Comparison of ENCODE assay signal across 8 cellular contexts in the genomic region with DNA sequence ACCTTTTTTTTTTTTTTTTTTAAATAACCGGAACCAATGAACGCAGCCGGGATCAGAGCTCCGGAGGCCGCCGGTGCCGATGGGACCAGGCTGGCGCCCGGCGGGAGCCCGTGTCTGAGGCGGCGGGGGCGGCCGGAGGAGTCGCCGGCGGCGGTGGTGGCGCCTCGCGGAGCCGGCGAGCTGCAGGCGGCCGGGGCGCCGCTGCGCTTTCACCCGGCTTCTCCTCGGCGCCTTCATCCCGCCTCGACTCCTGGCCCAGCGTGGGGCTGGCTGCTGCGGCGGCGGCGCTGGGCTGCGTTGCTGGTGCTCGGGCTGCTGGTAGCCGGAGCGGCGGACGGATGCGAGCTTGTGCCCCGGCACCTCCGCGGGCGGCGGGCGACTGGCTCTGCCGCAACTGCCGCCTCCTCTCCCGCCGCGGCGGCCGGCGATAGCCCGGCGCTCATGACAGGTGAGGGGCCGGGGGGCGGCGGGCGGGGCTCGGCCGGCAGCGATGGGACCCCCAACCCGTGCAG. TPM values are rescaled to one million over a fixed set of nuclear protein-coding genes. Genes with fewer than 3 reads are reported as not detected.
DNase-seq lines count a peak whose midpoint lies in the region; ATAC-seq and TF ChIP-seq lines count a peak whose summit lies in the region.

No MANE protein-coding gene starts in this region.

- ATAC-seq in HG02642 (IDR thresholded peaks at IDR 0.05; ENCODE audit: poor library complexity, unreplicated experiment) (peak; percentile 22), mucosa of descending colon (peak; percentile 16)

- H3K9ac ChIP-seq in subcutaneous abdominal adipose tissue (ENCODE audit: low read length in 5 of 5), result peak overlapping the region in 4 of 5 donors; percentile 53 to 77 (median 72)

- H3K9me3 ChIP-seq in effector memory CD4-positive, alpha-beta T cell (ENCODE audit: control insufficient read depth, low read length), result no peaks in the 10 kb centered on the region
- no peaks in the 10 kb centered on the region for H3K9me3 ChIP-seq in mucosa of descending colon
- no peaks in the 10 kb centered on the region for H3K9me3 ChIP-seq in subcutaneous abdominal adipose tissue (ENCODE audit: control insufficient read depth in 5 of 5, low read length in 5 of 5)

- no peaks in the 10 kb centered on the region for H3K27me3 ChIP-seq in effector memory CD4-positive, alpha-beta T cell (replicated peaks; ENCODE audit: control insufficient read depth, insufficient read depth, low read length, poor library complexity, severe bottlenecking)
- no peaks in the 10 kb centered on the region for H3K27me3 ChIP-seq in subcutaneous abdominal adipose tissue (ENCODE audit: control insufficient read depth in 5 of 5, insufficient read depth in 4 of 5, low read length in 5 of 5)

- H3K4me3 ChIP-seq in effector memory CD4-positive, alpha-beta T cell (ENCODE audit: insufficient read depth, low read depth, low read length, poor library complexity, severe bottlenecking), result peak overlapping the region; percentile 72
- peak overlapping the region; percentile 90 for H3K4me3 ChIP-seq in mucosa of descending colon
- H3K4me3 ChIP-seq in subcutaneous abdominal adipose tissue (ENCODE audit: low read depth in 1 of 5, low read length in 5 of 5), result peak overlapping the region in 4 of 5 donors; percentile 78 to 92 (median 86)

- H3K27ac ChIP-seq in effector memory CD4-positive, alpha-beta T cell (ENCODE audit: insufficient read depth, low read length, poor library complexity, severe bottlenecking), result peak overlapping the region; percentile 88
- peak overlapping the region; percentile 83 for H3K27ac ChIP-seq in subcutaneous abdominal adipose tissue (ENCODE audit: low read depth, low read length)

- no peaks in the 10 kb centered on the region for H3K36me3 ChIP-seq in effector memory CD4-positive, alpha-beta T cell (ENCODE audit: control insufficient read depth, insufficient read depth, low read length)
- H3K36me3 ChIP-seq in mucosa of descending colon (ENCODE audit: low read depth) (no peaks in the 10 kb centered on the region), subcutaneous abdominal adipose tissue (ENCODE audit: control insufficient read depth in 5 of 5, insufficient read depth in 5 of 5, low read length in 5 of 5) (no peaks in the 10 kb centered on the region)

- H3K4me1 ChIP-seq in effector memory CD4-positive, alpha-beta T cell (ENCODE audit: control insufficient read depth, insufficient read depth, low read length, poor library complexity, severe bottlenecking), result peaks cover 43% of the 10 kb centered on the region
- H3K4me1 ChIP-seq in mucosa of descending colon (ENCODE audit: low read depth), result peaks cover 31% of the 10 kb centered on the region
- peaks cover 5 to 59% (median 29%) of the 10 kb centered on the region in 5 donors for H3K4me1 ChIP-seq in subcutaneous abdominal adipose tissue (ENCODE audit: control insufficient read depth in 5 of 5, insufficient read depth in 5 of 5, low read length in 5 of 5)

- intact Hi-C loops in mucosa of descending colon (cut with DNase I, micrococcal nuclease), result loop anchor here in 1 of 2 donors (10.0 kb wide), 1 partner anchor 144 kb away; no protein-coding TSS in a partner anchor

- DNase-seq in NCI-H1694 treated with DMSO at 0.1 percent for 48 hours (lab: John Stamatoyannopoulos, UW), result peak; percentile 49
- no peak for DNase-seq in NCI-H1694 (lab: John Stamatoyannopoulos, UW)
- peak; percentile 41 for DNase-seq in NCI-H146 treated with DMSO at 0.1 percent for 48 hours (lab: John Stamatoyannopoulos, UW; ENCODE audit: unreplicated experiment)
- DNase-seq in activated CD8-positive, alpha-beta memory T cell treated with anti-CD3 and anti-CD28 coated beads for 48 hours (ENCODE audit: low read depth in 2 of 3, low spot score in 2 of 3), result peak in 2 of 3 experiments; percentile 32 to 40
- DNase-seq in effector memory CD4-positive, alpha-beta T cell, result no peak
- DNase-seq in mucosa of descending colon, result peak; percentile 52 to 79 (median 75)

- TF ChIP-seq CTCF in mucosa of descending colon (IDR thresholded peaks at IDR 0.05), result no peak

RNA-seq across cellular contexts. Expression of a gene that starts 0.3 kb away (rescaled TPM):
- total RNA-seq in mucosa of descending colon, result 10 to 100 TPM; 22.2 to 32.4 (median 23.5) TPM

Comparison
In these comparisons a context has a peak if more than half of its experiments do, and no peak if none do; other contexts are left out.
1. DNase-seq: peak in NCI-H1694 treated with DMSO at 0.1 percent for 48 hours (single experiment), NCI-H146 treated with DMSO at 0.1 percent for 48 hours (single experiment), activated CD8-positive, alpha-beta memory T cell treated with anti-CD3 and anti-CD28 coated beads for 48 hours (2 of 3) and mucosa of descending colon (3 of 3); none in NCI-H1694 (single experiment) and effector memory CD4-positive, alpha-beta T cell (0 of 3).
2. Peak in every context shown above with its lines, with median percentiles within 50 percentile points of each other: H3K4me3 ChIP-seq.